ENCODE assay signal across 19 cellular contexts in the genomic region with DNA sequence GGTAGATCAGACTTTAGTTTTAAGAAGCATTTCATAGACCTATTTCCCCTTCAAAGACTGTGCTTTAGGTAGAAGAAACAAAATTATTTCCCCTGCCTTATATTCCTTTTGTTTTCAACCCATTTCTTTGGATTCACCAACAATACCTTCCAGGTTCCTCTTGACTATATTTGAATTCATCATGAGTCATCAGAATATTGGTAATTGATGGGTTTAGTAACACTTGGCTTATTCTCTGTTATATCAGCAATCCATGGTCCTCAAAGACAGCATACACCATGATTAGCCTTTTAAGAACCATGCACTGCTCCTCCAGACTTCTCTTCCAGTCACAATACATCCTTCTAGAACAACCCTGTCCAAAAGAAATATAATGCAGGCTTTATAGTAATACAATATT.
A peak's percentile ranks its signal among the peaks of the same experiment; 100 is the strongest.
DNase-seq lines count a peak whose midpoint lies in the region; ATAC-seq and TF ChIP-seq lines count a peak whose summit lies in the region.
"Had no signal": no experiment of that assay in that cellular context is flagged by ENCODE, and none has a peak within 500 bp of the region (broad histone marks: within the 10 kb centered on the region; RNA-seq: fewer than 3 reads in every experiment).

No MANE protein-coding gene starts in this region.

- H3K9ac ChIP-seq in mammary epithelial cell (ENCODE audit: insufficient read depth, low read length), result no peak overlapping the region
- no peak overlapping the region for H3K9ac ChIP-seq in Karpas-422 (ENCODE audit: low read length)
- H3K9ac ChIP-seq: BLaER1 had no signal

- H3K36me3 ChIP-seq in mammary epithelial cell (ENCODE audit: insufficient read depth, low read length) (peaks cover 2% of the 10 kb centered on the region), breast epithelium (no peaks in the 10 kb centered on the region), Karpas-422 (ENCODE audit: insufficient read depth, low read length) (no peaks in the 10 kb centered on the region)
- H3K36me3 ChIP-seq: HAP-1 had no signal

- H3K27ac ChIP-seq in mammary epithelial cell (ENCODE audit: insufficient read depth, low read depth, low read length) (peak overlapping the region; percentile 95), breast epithelium (no peak overlapping the region), Karpas-422 (ENCODE audit: low read length) (no peak overlapping the region), epithelial cell of prostate (peak overlapping the region; percentile 83)
- H3K27ac ChIP-seq: 22Rv1, BLaER1, HL-60 had no signal

- no peak for TF ChIP-seq POLR2A in breast epithelium (IDR thresholded peaks at IDR 0.05)

- CTCF ChIA-PET in mammary epithelial cell (lab: Charles Lee; ENCODE audit: low non-redundant PET), result no interaction called here

- in situ Hi-C loops in mammary epithelial cell (cut with MboI; ENCODE audit: low sequenced_read_pairs in 2 of 2), result no loop called here

- H3K4me2 ChIP-seq in mammary epithelial cell (ENCODE audit: insufficient read depth, low read depth, low read length) (peak overlapping the region; percentile 74), Karpas-422 (ENCODE audit: low read depth, low read length, poor library complexity, severe bottlenecking) (no peak overlapping the region)
- H3K4me2 ChIP-seq: BLaER1 had no signal

- H3K27me3 ChIP-seq in mammary epithelial cell (ENCODE audit: insufficient read depth, low read length) (no peaks in the 10 kb centered on the region), breast epithelium (no peaks in the 10 kb centered on the region), Karpas-422 (ENCODE audit: low read length) (no peaks in the 10 kb centered on the region; the same call in 1 of the 2 replicates)
- H3K27me3 ChIP-seq: BLaER1 had no signal

- H3K9me2 ChIP-seq in Karpas-422 (replicated peaks; ENCODE audit: insufficient read depth, low read length), result no peaks in the 10 kb centered on the region

- TF ChIP-seq CTCF in mammary epithelial cell (conservative IDR thresholded peaks at IDR 0.05 in 1 of 2, IDR thresholded peaks at IDR 0.05 in 1 of 2; ENCODE audit: extremely low read depth in 1 of 2, insufficient read depth in 1 of 2, low read depth in 1 of 2, low read length in 2 of 2) (no peak), breast epithelium (IDR thresholded peaks at IDR 0.05) (no peak)

- H4K20me1 ChIP-seq in mammary epithelial cell (ENCODE audit: insufficient read depth, low read length) (no peaks in the 10 kb centered on the region), Karpas-422 (ENCODE audit: insufficient read depth, low read depth, low read length) (no peaks in the 10 kb centered on the region)
- H4K20me1 ChIP-seq: BLaER1 had no signal

- dilution Hi-C loops in mammary epithelial cell (cut with HindIII; ENCODE audit: low sequenced_read_pairs), result loop anchor here (5.0 kb wide), 1 partner anchor 102 kb away; no protein-coding TSS in a partner anchor

- BruUV-seq in mammary epithelial cell (replicated peaks; lab: Mats Ljungman, UMichigan), result no TSS peak

- no peak overlapping the region for H3K4me3 ChIP-seq in mammary epithelial cell (replicated peaks in 1 of 3; ENCODE audit: insufficient read depth in 1 of 3, low read depth in 2 of 3, low read length in 3 of 3)
- no peak overlapping the region for H3K4me3 ChIP-seq in breast epithelium
- H3K4me3 ChIP-seq in Karpas-422 (ENCODE audit: low read length), result no peak overlapping the region
- H3K4me3 ChIP-seq: BLaER1, GM12878, HAP-1 had no signal

- H3K79me2 ChIP-seq in mammary epithelial cell (ENCODE audit: insufficient read depth, low read length) (peaks cover 4% of the 10 kb centered on the region), Karpas-422 (ENCODE audit: low read length) (no peaks in the 10 kb centered on the region)

- H3K9me3 ChIP-seq in mammary epithelial cell (replicated peaks; ENCODE audit: insufficient read depth, low read length), result no peaks in the 10 kb centered on the region
- no peaks in the 10 kb centered on the region for H3K9me3 ChIP-seq in breast epithelium
- H3K9me3 ChIP-seq in Karpas-422 (ENCODE audit: low read length), result no peaks in the 10 kb centered on the region
- H3K9me3 ChIP-seq: HAP-1 had no signal

- intact Hi-C loops in mammary epithelial cell (cut with micrococcal nuclease), result loop anchor here (5.0 kb wide), 1 partner anchor 38 kb away; no protein-coding TSS in a partner anchor
- intact Hi-C loops in breast epithelium (cut with DNase I; ENCODE audit: low total_unique reads), result loop anchor here (2.0 kb wide), 1 partner anchor 45 kb away; no protein-coding TSS in a partner anchor
- intact Hi-C loops in Right ventricle myocardium superior (cut with DNase I), result no loop called here

- H2AFZ ChIP-seq in mammary epithelial cell (ENCODE audit: low read depth, low read length), result no peak overlapping the region
- H2AFZ ChIP-seq in Karpas-422 (ENCODE audit: low read length), result no peak overlapping the region

- ATAC-seq in Right ventricle myocardium superior (ENCODE audit: poor library complexity), result no peak
- ATAC-seq: GM12878 had no signal

- peaks cover 50% of the 10 kb centered on the region for H3K4me1 ChIP-seq in mammary epithelial cell (ENCODE audit: insufficient read depth, low read length)
- H3K4me1 ChIP-seq in breast epithelium, result no peaks in the 10 kb centered on the region
- no peaks in the 10 kb centered on the region for H3K4me1 ChIP-seq in Karpas-422 (ENCODE audit: low read length)
- H3K4me1 ChIP-seq: BLaER1 had no signal

- peak; percentile 8 for DNase-seq in mammary epithelial cell
- DNase-seq in breast epithelium (ENCODE audit: low spot score in 2 of 2), result no peak
- DNase-seq in Karpas-422, result peak; percentile 4
- DNase-seq in epithelial cell of prostate (ENCODE audit: low read depth, low spot score), result no peak
- no peak for DNase-seq in HuH-7 (ENCODE audit: low spot score)
- DNase-seq in putamen (ENCODE audit: low spot score), result no peak
- DNase-seq in Right ventricle myocardium superior, result no peak
- DNase-seq: Calu3; CD4-positive, alpha-beta memory T cell; DMS 273 treated with DMSO at 0.1 percent for 48 hours; DMS53; DND-41; EL; KG1 had no signal

Comparison
In these comparisons a context has a peak if more than half of its experiments do, and no peak if none do; other contexts are left out.
1. DNase-seq: peak in mammary epithelial cell (single experiment) and Karpas-422 (single experiment); none in breast epithelium (0 of 2), epithelial cell of prostate (single experiment), HuH-7 (single experiment), putamen (single experiment) and Right ventricle myocardium superior (single experiment).
2. H3K27ac ChIP-seq: peak in mammary epithelial cell (single experiment) and epithelial cell of prostate (single experiment); none in breast epithelium (0 of 2) and Karpas-422 (single experiment).